Comparison of ENCODE assay signal across 1 cellular context in genomic region chr17:27353469-27354050, GRCh38.
TF ChIP-seq lines count a peak whose summit lies in the region.

No MANE protein-coding gene starts in this region.

TF ChIP-seq in HEK293, 187 proteins besides CTCF, POLR2A, EP300 and RAD21 (continued from another document and continues in another):
- TF ChIP-seq ZNF18 (tag by site-specific recombination; IDR thresholded peaks at IDR 0.05) (no peak), SCRT2 (tag by site-specific recombination; IDR thresholded peaks at IDR 0.05) (0 out of 2 replicates have a peak, but pooled peaks have one; percentile 37), ZSCAN16 (tag by site-specific recombination; IDR thresholded peaks at IDR 0.05) (no peak), ZSCAN5A (tag by site-specific recombination; IDR thresholded peaks at IDR 0.05) (peak; percentile 62; the same call in 1 of the 2 replicates), INSM2 (tag by site-specific recombination; IDR thresholded peaks at IDR 0.05) (peak; percentile 91), YY2 (tag by site-specific recombination; IDR thresholded peaks at IDR 0.05) (peak; percentile 90), ZFHX2 (tag by site-specific recombination; conservative IDR thresholded peaks at IDR 0.05) (peak; percentile 71), KLF1 (tag by site-specific recombination; IDR thresholded peaks at IDR 0.05) (peak; percentile 94), ZBTB48 (tag by site-specific recombination; IDR thresholded peaks at IDR 0.05) (peak; percentile 81), ZNF692 (tag by site-specific recombination; IDR thresholded peaks at IDR 0.05) (peak; percentile 62; the same call in 1 of the 2 replicates), ZFP37 (tag by site-specific recombination; IDR thresholded peaks at IDR 0.05) (peak; percentile 90; the same call in 1 of the 2 replicates), YY1 (tag by site-specific recombination; IDR thresholded peaks at IDR 0.05) (peak; percentile 86), GLI4 (tag by site-specific recombination; IDR thresholded peaks at IDR 0.05) (peak; percentile 10; the same call in 1 of the 2 replicates), ZNF76 (tag by site-specific recombination; IDR thresholded peaks at IDR 0.05; ENCODE audit: borderline replicate concordance, low read depth) (peak; percentile 81), PATZ1 (tag by site-specific recombination; IDR thresholded peaks at IDR 0.05) (peak; percentile 99), SP3 (tag by site-specific recombination; IDR thresholded peaks at IDR 0.05) (peak; percentile 64), ZNF133 (tag by site-specific recombination; IDR thresholded peaks at IDR 0.05) (no peak), EGR2 (tag by site-specific recombination; IDR thresholded peaks at IDR 0.05; ENCODE audit: low read depth) (peak; percentile 55), KLF16 (tag by site-specific recombination; IDR thresholded peaks at IDR 0.05) (peak; percentile 69; the same call in 1 of the 2 replicates), ZNF555 (tag by site-specific recombination; conservative IDR thresholded peaks at IDR 0.05) (no peak), KLF17 (tag by site-specific recombination; IDR thresholded peaks at IDR 0.05) (peak; percentile 96), ZNF26 (tag by site-specific recombination; IDR thresholded peaks at IDR 0.05) (no peak), ZNF707 (tag by site-specific recombination; IDR thresholded peaks at IDR 0.05) (no peak), ZNF366 (tag by site-specific recombination; conservative IDR thresholded peaks at IDR 0.05) (peak; percentile 60; the same call in 1 of the 2 replicates), ZNF354C (tag by site-specific recombination; IDR thresholded peaks at IDR 0.05; ENCODE audit: borderline replicate concordance, low read depth) (0 out of 2 replicates have a peak, but pooled peaks have one; percentile 23), ZNF184 (tag by site-specific recombination; IDR thresholded peaks at IDR 0.05) (peak; percentile 77; the same call in 1 of the 2 replicates), SP7 (tag by site-specific recombination; IDR thresholded peaks at IDR 0.05) (peak; percentile 90), HIC1 (tag by site-specific recombination; IDR thresholded peaks at IDR 0.05) (peak; percentile 98), ZNF629 (tag by site-specific recombination; IDR thresholded peaks at IDR 0.05) (peak; percentile 96), ZBTB20 (tag by site-specific recombination; IDR thresholded peaks at IDR 0.05) (peak; percentile 95), ZNF24 (tag by site-specific recombination; IDR thresholded peaks at IDR 0.05) (0 out of 2 replicates have a peak, but pooled peaks have one; percentile 58), ZNF280C (tag by site-specific recombination; IDR thresholded peaks at IDR 0.05) (no peak), ZNF112 (tag by site-specific recombination; IDR thresholded peaks at IDR 0.05) (no peak), ZNF610 (tag by site-specific recombination; IDR thresholded peaks at IDR 0.05; ENCODE audit: borderline replicate concordance) (0 out of 2 replicates have a peak, but pooled peaks have one; percentile 60), KLF9 (tag by site-specific recombination; IDR thresholded peaks at IDR 0.05; ENCODE audit: low read depth) (peak; percentile 54; the same call in 1 of the 2 replicates), ZNF404 (tag by site-specific recombination; IDR thresholded peaks at IDR 0.05) (no peak), ZIC2 (tag by site-specific recombination; IDR thresholded peaks at IDR 0.05) (peak; percentile 87), OSR2 (tag by site-specific recombination; IDR thresholded peaks at IDR 0.05) (0 out of 2 replicates have a peak, but pooled peaks have one; percentile 17), ZBTB21 (tag by site-specific recombination; IDR thresholded peaks at IDR 0.05) (peak; percentile 90), ZNF785 (tag by site-specific recombination; IDR thresholded peaks at IDR 0.05) (no peak), ZNF600 (tag by site-specific recombination; IDR thresholded peaks at IDR 0.05) (peak; percentile 10; the same call in 1 of the 2 replicates), ZNF274 (IDR thresholded peaks at IDR 0.05; ENCODE audit: low read length) (no peak), ZNF274 (tag by site-specific recombination; IDR thresholded peaks at IDR 0.05; ENCODE audit: borderline replicate concordance) (no peak), ZNF501 (tag by site-specific recombination; IDR thresholded peaks at IDR 0.05) (peak; percentile 85; the same call in 1 of the 2 replicates), ZNF350 (tag by site-specific recombination; IDR thresholded peaks at IDR 0.05) (no peak), BCL11B (tag by site-specific recombination; IDR thresholded peaks at IDR 0.05; ENCODE audit: low read depth) (peak; percentile 94; the same call in 1 of the 2 replicates), ZNF169 (tag by site-specific recombination; IDR thresholded peaks at IDR 0.05) (0 out of 2 replicates have a peak, but pooled peaks have one; percentile 37), ZNF843 (tag by site-specific recombination; IDR thresholded peaks at IDR 0.05) (peak; percentile 69), ZNF324 (tag by site-specific recombination; IDR thresholded peaks at IDR 0.05) (peak; percentile 81; the same call in 1 of the 2 replicates), ZNF837 (tag by site-specific recombination; IDR thresholded peaks at IDR 0.05) (no peak), BCL11A (tag by site-specific recombination; IDR thresholded peaks at IDR 0.05; ENCODE audit: low read depth) (peak; percentile 97)
